1 cellular context compared by ENCODE assay signal in genomic region chr20:5633714-5634113, GRCh38.
TF ChIP-seq lines count a peak whose summit lies in the region.

No MANE protein-coding gene starts in this region.

TF ChIP-seq in HepG2, 621 proteins besides CTCF, POLR2A, EP300 and RAD21:
- 0 out of 2 replicates have a peak, but pooled peaks have one; percentile 19 for TF ChIP-seq ZNF770 (CRISPR knock-in tag; IDR thresholded peaks at IDR 0.05)
TF ChIP-seq in HepG2: peak in this region for 1; not testable (repeated sequence) for 620.
